1 cellular context compared by ENCODE assay signal in genomic region chr1:39575191-39576015, GRCh38.
A peak's percentile ranks its signal among the peaks of the same experiment; 100 is the strongest.
TF ChIP-seq lines count a peak whose summit lies in the region.

No MANE protein-coding gene starts in this region.

TF ChIP-seq in HepG2, 621 proteins besides CTCF, POLR2A, EP300 and RAD21 (continued from another document and continues in another):
- TF ChIP-seq, protein P1, sequence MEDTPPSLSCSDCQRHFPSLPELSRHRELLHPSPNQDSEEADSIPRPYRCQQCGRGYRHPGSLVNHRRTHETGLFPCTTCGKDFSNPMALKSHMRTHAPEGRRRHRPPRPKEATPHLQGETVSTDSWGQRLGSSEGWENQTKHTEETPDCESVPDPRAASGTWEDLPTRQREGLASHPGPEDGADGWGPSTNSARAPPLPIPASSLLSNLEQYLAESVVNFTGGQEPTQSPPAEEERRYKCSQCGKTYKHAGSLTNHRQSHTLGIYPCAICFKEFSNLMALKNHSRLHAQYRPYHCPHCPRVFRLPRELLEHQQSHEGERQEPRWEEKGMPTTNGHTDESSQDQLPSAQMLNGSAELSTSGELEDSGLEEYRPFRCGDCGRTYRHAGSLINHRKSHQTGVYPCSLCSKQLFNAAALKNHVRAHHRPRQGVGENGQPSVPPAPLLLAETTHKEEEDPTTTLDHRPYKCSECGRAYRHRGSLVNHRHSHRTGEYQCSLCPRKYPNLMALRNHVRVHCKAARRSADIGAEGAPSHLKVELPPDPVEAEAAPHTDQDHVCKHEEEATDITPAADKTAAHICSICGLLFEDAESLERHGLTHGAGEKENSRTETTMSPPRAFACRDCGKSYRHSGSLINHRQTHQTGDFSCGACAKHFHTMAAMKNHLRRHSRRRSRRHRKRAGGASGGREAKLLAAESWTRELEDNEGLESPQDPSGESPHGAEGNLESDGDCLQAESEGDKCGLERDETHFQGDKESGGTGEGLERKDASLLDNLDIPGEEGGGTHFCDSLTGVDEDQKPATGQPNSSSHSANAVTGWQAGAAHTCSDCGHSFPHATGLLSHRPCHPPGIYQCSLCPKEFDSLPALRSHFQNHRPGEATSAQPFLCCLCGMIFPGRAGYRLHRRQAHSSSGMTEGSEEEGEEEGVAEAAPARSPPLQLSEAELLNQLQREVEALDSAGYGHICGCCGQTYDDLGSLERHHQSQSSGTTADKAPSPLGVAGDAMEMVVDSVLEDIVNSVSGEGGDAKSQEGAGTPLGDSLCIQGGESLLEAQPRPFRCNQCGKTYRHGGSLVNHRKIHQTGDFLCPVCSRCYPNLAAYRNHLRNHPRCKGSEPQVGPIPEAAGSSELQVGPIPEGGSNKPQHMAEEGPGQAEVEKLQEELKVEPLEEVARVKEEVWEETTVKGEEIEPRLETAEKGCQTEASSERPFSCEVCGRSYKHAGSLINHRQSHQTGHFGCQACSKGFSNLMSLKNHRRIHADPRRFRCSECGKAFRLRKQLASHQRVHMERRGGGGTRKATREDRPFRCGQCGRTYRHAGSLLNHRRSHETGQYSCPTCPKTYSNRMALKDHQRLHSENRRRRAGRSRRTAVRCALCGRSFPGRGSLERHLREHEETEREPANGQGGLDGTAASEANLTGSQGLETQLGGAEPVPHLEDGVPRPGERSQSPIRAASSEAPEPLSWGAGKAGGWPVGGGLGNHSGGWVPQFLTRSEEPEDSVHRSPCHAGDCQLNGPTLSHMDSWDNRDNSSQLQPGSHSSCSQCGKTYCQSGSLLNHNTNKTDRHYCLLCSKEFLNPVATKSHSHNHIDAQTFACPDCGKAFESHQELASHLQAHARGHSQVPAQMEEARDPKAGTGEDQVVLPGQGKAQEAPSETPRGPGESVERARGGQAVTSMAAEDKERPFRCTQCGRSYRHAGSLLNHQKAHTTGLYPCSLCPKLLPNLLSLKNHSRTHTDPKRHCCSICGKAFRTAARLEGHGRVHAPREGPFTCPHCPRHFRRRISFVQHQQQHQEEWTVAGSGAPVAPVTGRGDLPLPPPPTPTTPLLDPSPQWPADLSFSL (CRISPR knock-in tag; IDR thresholded peaks at IDR 0.05): no peak
- no peak for TF ChIP-seq ATAD3A (CRISPR knock-in tag; IDR thresholded peaks at IDR 0.05)
- no peak for TF ChIP-seq LBX2 (CRISPR knock-in tag; IDR thresholded peaks at IDR 0.05; ENCODE audit: borderline replicate concordance)
- no peak for TF ChIP-seq EED (CRISPR knock-in tag; IDR thresholded peaks at IDR 0.05)
- TF ChIP-seq SMAD9 (CRISPR knock-in tag; IDR thresholded peaks at IDR 0.05): no peak
- no peak for TF ChIP-seq ZNF75D (CRISPR knock-in tag; IDR thresholded peaks at IDR 0.05; ENCODE audit: borderline replicate concordance)
- TF ChIP-seq BORCS8-MEF2B (CRISPR knock-in tag; IDR thresholded peaks at IDR 0.05): no peak
- TF ChIP-seq, protein P2, sequence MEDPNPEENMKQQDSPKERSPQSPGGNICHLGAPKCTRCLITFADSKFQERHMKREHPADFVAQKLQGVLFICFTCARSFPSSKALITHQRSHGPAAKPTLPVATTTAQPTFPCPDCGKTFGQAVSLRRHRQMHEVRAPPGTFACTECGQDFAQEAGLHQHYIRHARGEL (CRISPR knock-in tag; IDR thresholded peaks at IDR 0.05): no peak
- no peak for TF ChIP-seq JARID2 (CRISPR knock-in tag; IDR thresholded peaks at IDR 0.05; ENCODE audit: insufficient replicate concordance)
- TF ChIP-seq TEAD3 (CRISPR knock-in tag; optimal IDR thresholded peaks at IDR 0.05; ENCODE audit: borderline replicate concordance): no peak
- TF ChIP-seq ZBTB21 (CRISPR knock-in tag; IDR thresholded peaks at IDR 0.05): no peak
- no peak for TF ChIP-seq DMAP1 (CRISPR knock-in tag; IDR thresholded peaks at IDR 0.05)
- TF ChIP-seq KDM2A (CRISPR knock-in tag; IDR thresholded peaks at IDR 0.05; ENCODE audit: borderline replicate concordance, low read depth): peak; percentile 45; the same call in 1 of the 2 replicates
- no peak for TF ChIP-seq GABPA (IDR thresholded peaks at IDR 0.05; ENCODE audit: low read depth, low read length)
- TF ChIP-seq GABPA (CRISPR knock-in tag; IDR thresholded peaks at IDR 0.05; ENCODE audit: low read depth): no peak
- TF ChIP-seq DPF2 (CRISPR knock-in tag; IDR thresholded peaks at IDR 0.05; ENCODE audit: borderline replicate concordance, low read depth): no peak
- TF ChIP-seq ASH2L (IDR thresholded peaks at IDR 0.05; ENCODE audit: insufficient read length, low read depth, low read length): peak; percentile 53
- TF ChIP-seq TOE1 (CRISPR knock-in tag; IDR thresholded peaks at IDR 0.05): no peak
- TF ChIP-seq SRF (IDR thresholded peaks at IDR 0.05; ENCODE audit: low read depth, low read length): no peak
- no peak for TF ChIP-seq MZF1 (CRISPR knock-in tag; IDR thresholded peaks at IDR 0.05; ENCODE audit: borderline replicate concordance)
- TF ChIP-seq SCMH1 (CRISPR knock-in tag; IDR thresholded peaks at IDR 0.05; ENCODE audit: borderline replicate concordance): no peak
- no peak for TF ChIP-seq ZNF460 (CRISPR knock-in tag; IDR thresholded peaks at IDR 0.05; ENCODE audit: borderline replicate concordance)
- no peak for TF ChIP-seq ZNF20 (CRISPR knock-in tag; IDR thresholded peaks at IDR 0.05)
- no peak for TF ChIP-seq PBX3 (CRISPR knock-in tag; IDR thresholded peaks at IDR 0.05; ENCODE audit: borderline replicate concordance)
- TF ChIP-seq, protein P3, sequence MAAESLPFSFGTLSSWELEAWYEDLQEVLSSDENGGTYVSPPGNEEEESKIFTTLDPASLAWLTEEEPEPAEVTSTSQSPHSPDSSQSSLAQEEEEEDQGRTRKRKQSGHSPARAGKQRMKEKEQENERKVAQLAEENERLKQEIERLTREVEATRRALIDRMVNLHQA (CRISPR knock-in tag; IDR thresholded peaks at IDR 0.05): no peak
- TF ChIP-seq HOXD1 (CRISPR knock-in tag; IDR thresholded peaks at IDR 0.05): no peak
- TF ChIP-seq, protein P4, sequence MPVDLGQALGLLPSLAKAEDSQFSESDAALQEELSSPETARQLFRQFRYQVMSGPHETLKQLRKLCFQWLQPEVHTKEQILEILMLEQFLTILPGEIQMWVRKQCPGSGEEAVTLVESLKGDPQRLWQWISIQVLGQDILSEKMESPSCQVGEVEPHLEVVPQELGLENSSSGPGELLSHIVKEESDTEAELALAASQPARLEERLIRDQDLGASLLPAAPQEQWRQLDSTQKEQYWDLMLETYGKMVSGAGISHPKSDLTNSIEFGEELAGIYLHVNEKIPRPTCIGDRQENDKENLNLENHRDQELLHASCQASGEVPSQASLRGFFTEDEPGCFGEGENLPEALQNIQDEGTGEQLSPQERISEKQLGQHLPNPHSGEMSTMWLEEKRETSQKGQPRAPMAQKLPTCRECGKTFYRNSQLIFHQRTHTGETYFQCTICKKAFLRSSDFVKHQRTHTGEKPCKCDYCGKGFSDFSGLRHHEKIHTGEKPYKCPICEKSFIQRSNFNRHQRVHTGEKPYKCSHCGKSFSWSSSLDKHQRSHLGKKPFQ (CRISPR knock-in tag; IDR thresholded peaks at IDR 0.05; ENCODE audit: insufficient replicate concordance): peak; percentile 28
- TF ChIP-seq CAMTA2 (CRISPR knock-in tag; IDR thresholded peaks at IDR 0.05; ENCODE audit: borderline replicate concordance): no peak
- no peak for TF ChIP-seq JUNB (CRISPR knock-in tag; IDR thresholded peaks at IDR 0.05; ENCODE audit: borderline replicate concordance)
- no peak for TF ChIP-seq THAP11 (CRISPR knock-in tag; IDR thresholded peaks at IDR 0.05)
- TF ChIP-seq, protein P5, sequence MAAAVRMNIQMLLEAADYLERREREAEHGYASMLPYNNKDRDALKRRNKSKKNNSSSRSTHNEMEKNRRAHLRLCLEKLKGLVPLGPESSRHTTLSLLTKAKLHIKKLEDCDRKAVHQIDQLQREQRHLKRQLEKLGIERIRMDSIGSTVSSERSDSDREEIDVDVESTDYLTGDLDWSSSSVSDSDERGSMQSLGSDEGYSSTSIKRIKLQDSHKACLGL (CRISPR knock-in tag; IDR thresholded peaks at IDR 0.05): peak; percentile 47; the same call in 1 of the 2 replicates
- TF ChIP-seq U2AF1 (optimal IDR thresholded peaks at IDR 0.05; ENCODE audit: low read depth, low read length): no peak
- TF ChIP-seq FOSL2 (CRISPR knock-in tag; IDR thresholded peaks at IDR 0.05): no peak
- TF ChIP-seq NR2C2 (CRISPR knock-in tag; IDR thresholded peaks at IDR 0.05; ENCODE audit: borderline replicate concordance): no peak
- TF ChIP-seq GATAD2A (CRISPR knock-in tag; IDR thresholded peaks at IDR 0.05): no peak
- TF ChIP-seq CENPT (CRISPR knock-in tag; IDR thresholded peaks at IDR 0.05; ENCODE audit: low read depth): no peak
- TF ChIP-seq, protein P6, sequence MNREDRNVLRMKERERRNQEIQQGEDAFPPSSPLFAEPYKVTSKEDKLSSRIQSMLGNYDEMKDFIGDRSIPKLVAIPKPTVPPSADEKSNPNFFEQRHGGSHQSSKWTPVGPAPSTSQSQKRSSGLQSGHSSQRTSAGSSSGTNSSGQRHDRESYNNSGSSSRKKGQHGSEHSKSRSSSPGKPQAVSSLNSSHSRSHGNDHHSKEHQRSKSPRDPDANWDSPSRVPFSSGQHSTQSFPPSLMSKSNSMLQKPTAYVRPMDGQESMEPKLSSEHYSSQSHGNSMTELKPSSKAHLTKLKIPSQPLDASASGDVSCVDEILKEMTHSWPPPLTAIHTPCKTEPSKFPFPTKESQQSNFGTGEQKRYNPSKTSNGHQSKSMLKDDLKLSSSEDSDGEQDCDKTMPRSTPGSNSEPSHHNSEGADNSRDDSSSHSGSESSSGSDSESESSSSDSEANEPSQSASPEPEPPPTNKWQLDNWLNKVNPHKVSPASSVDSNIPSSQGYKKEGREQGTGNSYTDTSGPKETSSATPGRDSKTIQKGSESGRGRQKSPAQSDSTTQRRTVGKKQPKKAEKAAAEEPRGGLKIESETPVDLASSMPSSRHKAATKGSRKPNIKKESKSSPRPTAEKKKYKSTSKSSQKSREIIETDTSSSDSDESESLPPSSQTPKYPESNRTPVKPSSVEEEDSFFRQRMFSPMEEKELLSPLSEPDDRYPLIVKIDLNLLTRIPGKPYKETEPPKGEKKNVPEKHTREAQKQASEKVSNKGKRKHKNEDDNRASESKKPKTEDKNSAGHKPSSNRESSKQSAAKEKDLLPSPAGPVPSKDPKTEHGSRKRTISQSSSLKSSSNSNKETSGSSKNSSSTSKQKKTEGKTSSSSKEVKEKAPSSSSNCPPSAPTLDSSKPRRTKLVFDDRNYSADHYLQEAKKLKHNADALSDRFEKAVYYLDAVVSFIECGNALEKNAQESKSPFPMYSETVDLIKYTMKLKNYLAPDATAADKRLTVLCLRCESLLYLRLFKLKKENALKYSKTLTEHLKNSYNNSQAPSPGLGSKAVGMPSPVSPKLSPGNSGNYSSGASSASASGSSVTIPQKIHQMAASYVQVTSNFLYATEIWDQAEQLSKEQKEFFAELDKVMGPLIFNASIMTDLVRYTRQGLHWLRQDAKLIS (CRISPR knock-in tag; IDR thresholded peaks at IDR 0.05): no peak
- TF ChIP-seq, protein P7, sequence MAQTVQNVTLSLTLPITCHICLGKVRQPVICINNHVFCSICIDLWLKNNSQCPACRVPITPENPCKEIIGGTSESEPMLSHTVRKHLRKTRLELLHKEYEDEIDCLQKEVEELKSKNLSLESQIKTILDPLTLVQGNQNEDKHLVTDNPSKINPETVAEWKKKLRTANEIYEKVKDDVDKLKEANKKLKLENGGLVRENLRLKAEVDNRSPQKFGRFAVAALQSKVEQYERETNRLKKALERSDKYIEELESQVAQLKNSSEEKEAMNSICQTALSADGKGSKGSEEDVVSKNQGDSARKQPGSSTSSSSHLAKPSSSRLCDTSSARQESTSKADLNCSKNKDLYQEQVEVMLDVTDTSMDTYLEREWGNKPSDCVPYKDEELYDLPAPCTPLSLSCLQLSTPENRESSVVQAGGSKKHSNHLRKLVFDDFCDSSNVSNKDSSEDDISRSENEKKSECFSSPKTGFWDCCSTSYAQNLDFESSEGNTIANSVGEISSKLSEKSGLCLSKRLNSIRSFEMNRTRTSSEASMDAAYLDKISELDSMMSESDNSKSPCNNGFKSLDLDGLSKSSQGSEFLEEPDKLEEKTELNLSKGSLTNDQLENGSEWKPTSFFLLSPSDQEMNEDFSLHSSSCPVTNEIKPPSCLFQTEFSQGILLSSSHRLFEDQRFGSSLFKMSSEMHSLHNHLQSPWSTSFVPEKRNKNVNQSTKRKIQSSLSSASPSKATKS (CRISPR knock-in tag; IDR thresholded peaks at IDR 0.05): no peak
- no peak for TF ChIP-seq NFE2 (CRISPR knock-in tag; IDR thresholded peaks at IDR 0.05)
- TF ChIP-seq KLF13 (CRISPR knock-in tag; IDR thresholded peaks at IDR 0.05): no peak
- no peak for TF ChIP-seq HIC2 (CRISPR knock-in tag; IDR thresholded peaks at IDR 0.05; ENCODE audit: low read depth)
- TF ChIP-seq ZNF446 (CRISPR knock-in tag; IDR thresholded peaks at IDR 0.05): no peak
- no peak for TF ChIP-seq MIER3 (CRISPR knock-in tag; IDR thresholded peaks at IDR 0.05; ENCODE audit: borderline replicate concordance)
- TF ChIP-seq NFIC (IDR thresholded peaks at IDR 0.05; ENCODE audit: low read length): no peak
- TF ChIP-seq, protein P8, sequence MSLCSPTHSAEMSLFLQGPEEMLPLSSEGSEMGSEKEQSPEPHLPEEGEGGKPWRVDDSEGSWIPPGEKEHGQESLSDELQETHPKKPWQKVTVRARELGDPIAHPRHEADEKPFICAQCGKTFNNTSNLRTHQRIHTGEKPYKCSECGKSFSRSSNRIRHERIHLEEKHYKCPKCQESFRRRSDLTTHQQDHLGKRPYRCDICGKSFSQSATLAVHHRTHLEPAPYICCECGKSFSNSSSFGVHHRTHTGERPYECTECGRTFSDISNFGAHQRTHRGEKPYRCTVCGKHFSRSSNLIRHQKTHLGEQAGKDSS (CRISPR knock-in tag; IDR thresholded peaks at IDR 0.05; ENCODE audit: borderline replicate concordance, low read depth): no peak
- no peak for TF ChIP-seq ZBTB3 (CRISPR knock-in tag; IDR thresholded peaks at IDR 0.05; ENCODE audit: borderline replicate concordance, low read depth)
